ENCODE assay signal across 9 cellular contexts in genomic region chr3:151123827-151124226, GRCh38.
"Had no signal": no experiment of that assay in that cellular context is flagged by ENCODE, and none has a peak within 500 bp of the region (broad histone marks: within the 10 kb centered on the region; RNA-seq: fewer than 3 reads in every experiment).

No MANE protein-coding gene starts in this region.

- H3K4me3 Mint-ChIP-seq: HFFc6, IgD-negative memory B cell had no signal

- ATAC-seq: HCT116, HepG2 had no signal

- H2AFZ ChIP-seq: GM23248 had no signal

- H3K9ac ChIP-seq: GM23248 had no signal

- H3K4me3 ChIP-seq: GM23248, HAP-1 had no signal

- H3K4me1 Mint-ChIP-seq: IgD-negative memory B cell had no signal

- DNase-seq: GM23248, GOT3, H7, HFFc6 had no signal

- H3K36me3 Mint-ChIP-seq: IgD-negative memory B cell had no signal

- H3K27me3 Mint-ChIP-seq: IgD-negative memory B cell had no signal

- H3K9me3 Mint-ChIP-seq: HFFc6, IgD-negative memory B cell had no signal

- H3K9me3 ChIP-seq: HAP-1 had no signal

- H3K27ac ChIP-seq: GM23248, HL-60 had no signal

- H3K27ac Mint-ChIP-seq: HFFc6, IgD-negative memory B cell had no signal
